22 cellular contexts compared by ENCODE assay signal in the genomic region with DNA sequence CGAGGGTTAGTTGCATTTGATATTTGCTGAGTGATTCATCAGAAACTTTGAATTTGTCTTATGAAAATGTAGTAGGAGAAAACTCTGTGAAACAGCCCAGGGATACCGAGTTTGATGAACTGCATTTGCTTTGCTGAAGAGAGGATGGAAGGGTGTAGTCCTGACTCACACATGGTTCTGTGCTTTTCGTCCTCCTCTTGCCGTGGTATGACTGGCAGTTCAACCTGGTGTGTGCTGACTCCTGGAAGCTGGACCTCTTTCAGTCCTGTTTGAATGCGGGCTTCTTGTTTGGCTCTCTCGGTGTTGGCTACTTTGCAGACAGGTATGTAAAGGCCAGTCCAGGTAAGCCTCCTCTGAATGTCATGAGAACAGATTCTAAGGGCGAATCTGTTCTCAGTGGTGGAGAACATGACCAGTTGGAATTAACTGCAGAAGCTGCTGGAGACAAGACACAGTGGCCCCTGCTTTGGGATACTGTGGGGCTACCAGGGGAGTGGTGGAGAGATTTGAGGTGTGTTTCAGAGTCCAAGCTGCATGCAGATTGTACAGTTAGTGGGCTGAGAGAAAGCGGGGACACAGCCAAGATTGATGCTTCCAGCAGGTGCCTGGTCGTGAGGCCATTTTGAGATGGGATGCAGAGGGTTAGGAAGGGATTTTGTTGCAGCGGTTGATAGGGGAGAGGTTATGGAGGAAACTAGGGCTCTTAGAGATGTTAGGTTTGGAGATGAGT. TPM values are rescaled to one million over a fixed set of nuclear protein-coding genes. Genes with fewer than 3 reads are reported as not detected.
DNase-seq lines count a peak whose midpoint lies in the region; ATAC-seq and TF ChIP-seq lines count a peak whose summit lies in the region.
"Had no signal": no experiment of that assay in that cellular context is flagged by ENCODE, and none has a peak within 500 bp of the region (broad histone marks: within the 10 kb centered on the region; RNA-seq: fewer than 3 reads in every experiment).

No MANE protein-coding gene starts in this region.

- POLR2A ChIA-PET in activated CD4-positive, alpha-beta T cell treated with anti-CD3 and anti-CD28 coated beads for 36 hours (lab: Charles Lee) = no interaction called here
- POLR2A ChIA-PET in activated CD8-positive, alpha-beta T cell treated with anti-CD3 and anti-CD28 coated beads for 36 hours (lab: Charles Lee) = no interaction called here

- peak overlapping the region; percentile 38 for H3K27ac Mint-ChIP-seq in activated CD4-positive, alpha-beta T cell treated with anti-CD3 and anti-CD28 coated beads for 36 hours
- peak overlapping the region; percentile 22 to 84 for H3K27ac Mint-ChIP-seq in stimulated activated naive CD8-positive, alpha-beta T cell treated with anti-CD3 and anti-CD28 coated beads, Interleukin-15, amount 100 ng/mL, for 72 hours
- no peak overlapping the region for H3K27ac Mint-ChIP-seq in activated CD8-positive, alpha-beta T cell treated with anti-CD3 and anti-CD28 coated beads for 36 hours
- H3K27ac Mint-ChIP-seq: IgD-negative memory B cell had no signal

- no peak overlapping the region for H2BK120ac ChIP-seq in neuronal stem cell (ENCODE audit: low read depth, low read length)

- no peak overlapping the region for H2BK12ac ChIP-seq in neuronal stem cell (ENCODE audit: low read length)

- H3K4me1 Mint-ChIP-seq in activated CD4-positive, alpha-beta T cell treated with anti-CD3 and anti-CD28 coated beads for 36 hours = peaks cover 3% of the 10 kb centered on the region
- no peaks in the 10 kb centered on the region for H3K4me1 Mint-ChIP-seq in stimulated activated naive CD8-positive, alpha-beta T cell treated with anti-CD3 and anti-CD28 coated beads, Interleukin-15, amount 100 ng/mL, for 72 hours
- no peaks in the 10 kb centered on the region for H3K4me1 Mint-ChIP-seq in activated CD8-positive, alpha-beta T cell treated with anti-CD3 and anti-CD28 coated beads for 36 hours (ENCODE audit: low read depth)
- H3K4me1 Mint-ChIP-seq: CD4-positive, alpha-beta memory T cell had no signal

- H2AK5ac ChIP-seq in neuronal stem cell (ENCODE audit: low read depth, low read length) = no peak overlapping the region

- peak overlapping the region; percentile 27 for H3K23ac ChIP-seq in neuronal stem cell (ENCODE audit: low read depth, low read length, poor library complexity)

- no peak overlapping the region for H3K18ac ChIP-seq in neuronal stem cell (ENCODE audit: low read length)

- H3K36me3 ChIP-seq in neuronal stem cell (replicated peaks in 1 of 2; ENCODE audit: control insufficient read depth in 2 of 2, insufficient read depth in 2 of 2, low read length in 2 of 2) = no peaks in the 10 kb centered on the region
- H3K36me3 ChIP-seq: HAP-1 had no signal

- no peak overlapping the region for H2BK5ac ChIP-seq in neuronal stem cell (ENCODE audit: low read length)

- no peak overlapping the region for H2BK15ac ChIP-seq in neuronal stem cell (ENCODE audit: low read length)

- H3K14ac ChIP-seq in neuronal stem cell (ENCODE audit: low read length) = no peak overlapping the region

- no peak for DNase-seq in activated CD4-positive, alpha-beta T cell treated with anti-CD3 and anti-CD28 coated beads for 36 hours
- DNase-seq in activated CD4-positive, alpha-beta T cell treated with anti-CD3 and anti-CD28 coated beads, Interleukin-2, amount 50 U/mL, for 4 hours = no peak
- no peak for DNase-seq in stimulated activated naive CD8-positive, alpha-beta T cell treated with anti-CD3 and anti-CD28 coated beads, Interleukin-15, amount 100 ng/mL, for 72 hours
- no peak for DNase-seq in stimulated activated naive CD8-positive, alpha-beta T cell treated with anti-CD3 and anti-CD28 coated beads, Interleukin-15, Interleukin-2, amounts not matched to agents 100 U/mL and 50 U/mL, for 24 hours
- DNase-seq in neuronal stem cell (ENCODE audit: low spot score) = no peak
- DNase-seq in NCI-H524 (lab: John Stamatoyannopoulos, UW) = no peak
- no peak for DNase-seq in nucleus accumbens (lab: John Stamatoyannopoulos, UW)
- no peak for DNase-seq in activated CD8-positive, alpha-beta T cell treated with anti-CD3 and anti-CD28 coated beads for 36 hours
- DNase-seq: CD4-positive, alpha-beta memory T cell; DMS153; GDM1; GM23248; Karpas-422; NCI-H1048; NCI-H1436; NCI-H1930; NCI-H226; NCI-H526; PC-9 had no signal

- H3K4me3 Mint-ChIP-seq in activated CD4-positive, alpha-beta T cell treated with anti-CD3 and anti-CD28 coated beads for 36 hours = no peak overlapping the region
- H3K4me3 Mint-ChIP-seq in stimulated activated naive CD8-positive, alpha-beta T cell treated with anti-CD3 and anti-CD28 coated beads, Interleukin-15, amount 100 ng/mL, for 72 hours = no peak overlapping the region
- H3K4me3 Mint-ChIP-seq in activated CD8-positive, alpha-beta T cell treated with anti-CD3 and anti-CD28 coated beads for 36 hours = no peak overlapping the region
- H3K4me3 Mint-ChIP-seq: CD4-positive, alpha-beta memory T cell had no signal

- H3K4ac ChIP-seq in neuronal stem cell (ENCODE audit: low read length) = no peak overlapping the region

- intact Hi-C loops in activated CD4-positive, alpha-beta T cell treated with anti-CD3 and anti-CD28 coated beads for 36 hours (cut with DNase I, micrococcal nuclease) = no loop called here
- intact Hi-C loops in activated CD8-positive, alpha-beta T cell treated with anti-CD3 and anti-CD28 coated beads for 36 hours (cut with micrococcal nuclease) = no loop called here

- no peaks in the 10 kb centered on the region for H3K9me3 Mint-ChIP-seq in activated CD4-positive, alpha-beta T cell treated with anti-CD3 and anti-CD28 coated beads for 36 hours (ENCODE audit: low read depth)
- H3K9me3 Mint-ChIP-seq in stimulated activated naive CD8-positive, alpha-beta T cell treated with anti-CD3 and anti-CD28 coated beads, Interleukin-15, amount 100 ng/mL, for 72 hours = no peaks in the 10 kb centered on the region
- no peaks in the 10 kb centered on the region for H3K9me3 Mint-ChIP-seq in activated CD8-positive, alpha-beta T cell treated with anti-CD3 and anti-CD28 coated beads for 36 hours
- H3K9me3 Mint-ChIP-seq: CD4-positive, alpha-beta memory T cell; IgD-negative memory B cell had no signal

- H3K27me3 ChIP-seq in neuronal stem cell (ENCODE audit: control insufficient read depth in 3 of 3, insufficient read depth in 3 of 3, low read depth in 1 of 3, low read length in 3 of 3) = no peaks in the 10 kb centered on the region

- peaks cover 0 to 2% of the 10 kb centered on the region in 2 donors for H3K4me1 ChIP-seq in neuronal stem cell (ENCODE audit: control insufficient read depth in 2 of 2, insufficient read depth in 1 of 2, low read depth in 1 of 2, low read length in 2 of 2)
- H3K4me1 ChIP-seq: HAP-1 had no signal

- H3K4me3 ChIP-seq in neuronal stem cell (ENCODE audit: low read length in 2 of 2) = no peak overlapping the region
- H3K4me3 ChIP-seq: GM23248, HAP-1, PC-9 had no signal

- no peak overlapping the region for H3K27ac ChIP-seq in neuronal stem cell (replicated peaks; ENCODE audit: low read length)
- H3K27ac ChIP-seq: GM23248, PC-9, RWPE1 had no signal

- H2AFZ ChIP-seq in neuronal stem cell (ENCODE audit: low read length) = no peak overlapping the region
- H2AFZ ChIP-seq: GM23248, PC-9 had no signal

- H4K8ac ChIP-seq in neuronal stem cell (ENCODE audit: low read depth, low read length) = no peak overlapping the region

- no peaks in the 10 kb centered on the region for H3K79me1 ChIP-seq in neuronal stem cell (ENCODE audit: low read depth, low read length)

- H3K36me3 Mint-ChIP-seq in activated CD4-positive, alpha-beta T cell treated with anti-CD3 and anti-CD28 coated beads for 36 hours (ENCODE audit: low read depth) = no peaks in the 10 kb centered on the region
- H3K36me3 Mint-ChIP-seq in activated CD8-positive, alpha-beta T cell treated with anti-CD3 and anti-CD28 coated beads for 36 hours (ENCODE audit: low read depth) = no peaks in the 10 kb centered on the region
- H3K36me3 Mint-ChIP-seq: CD4-positive, alpha-beta memory T cell had no signal

- H4K91ac ChIP-seq in neuronal stem cell (ENCODE audit: low read depth, low read length, poor library complexity) = no peak overlapping the region

- no peaks in the 10 kb centered on the region for H3K9me3 ChIP-seq in neuronal stem cell (replicated peaks in 1 of 2; ENCODE audit: control insufficient read depth in 2 of 2, insufficient read depth in 1 of 2, low read depth in 1 of 2, low read length in 2 of 2)
- H3K9me3 ChIP-seq: HAP-1 had no signal

- TF ChIP-seq CTCF in activated CD8-positive, alpha-beta T cell treated with anti-CD3 and anti-CD28 coated beads for 36 hours (IDR thresholded peaks at IDR 0.05) = no peak

- ATAC-seq in activated CD4-positive, alpha-beta T cell treated with anti-CD3 and anti-CD28 coated beads for 36 hours = peak; percentile 47
- no peak for ATAC-seq in stimulated activated naive CD8-positive, alpha-beta T cell treated with anti-CD3 and anti-CD28 coated beads, Interleukin-15, amount 100 ng/mL, for 72 hours
- no peak for ATAC-seq in stimulated activated naive CD8-positive, alpha-beta T cell treated with anti-CD3 and anti-CD28 coated beads, Interleukin-15, Interleukin-2, amounts not matched to agents 100 U/mL and 50 U/mL, for 24 hours
- ATAC-seq in activated CD8-positive, alpha-beta T cell treated with anti-CD3 and anti-CD28 coated beads for 36 hours = no peak

- CTCF ChIA-PET in activated CD4-positive, alpha-beta T cell treated with anti-CD3 and anti-CD28 coated beads for 36 hours (lab: Charles Lee) = no interaction called here
- CTCF ChIA-PET in activated CD8-positive, alpha-beta T cell treated with anti-CD3 and anti-CD28 coated beads for 36 hours (lab: Charles Lee) = no interaction called here

- no peaks in the 10 kb centered on the region for H3K27me3 Mint-ChIP-seq in activated CD4-positive, alpha-beta T cell treated with anti-CD3 and anti-CD28 coated beads for 36 hours
- no peaks in the 10 kb centered on the region for H3K27me3 Mint-ChIP-seq in stimulated activated naive CD8-positive, alpha-beta T cell treated with anti-CD3 and anti-CD28 coated beads, Interleukin-15, amount 100 ng/mL, for 72 hours
- H3K27me3 Mint-ChIP-seq in activated CD8-positive, alpha-beta T cell treated with anti-CD3 and anti-CD28 coated beads for 36 hours = no peaks in the 10 kb centered on the region
- H3K27me3 Mint-ChIP-seq: CD4-positive, alpha-beta memory T cell had no signal

- H3K4me2 ChIP-seq in neuronal stem cell (ENCODE audit: insufficient read depth, low read length, poor library complexity, severe bottlenecking) = no peak overlapping the region
- H3K4me2 ChIP-seq: PC-9 had no signal

- no CpG with 5 or more reads among the region's 10 CpGs for WGBS in neuronal stem cell (ENCODE audit: extremely low coverage in 2 of 2, insufficient read length in 2 of 2, insufficient replicate concordance in 1 of 2), 2 donors

- H3K9ac ChIP-seq in neuronal stem cell (ENCODE audit: low read depth, low read length, poor library complexity) = no peak overlapping the region
- H3K9ac ChIP-seq: GM23248 had no signal

RNA-seq across cellular contexts. Expression of gene SLC22A1, which starts 8.4 kb away (rescaled TPM):
- total RNA-seq in activated CD4-positive, alpha-beta T cell treated with anti-CD3 and anti-CD28 coated beads for 36 hours = 1 to 10 TPM in 1 of 2 experiments, under 1 TPM in 1; 0.78 to 1.2 TPM
- 0.28 TPM for polyA plus RNA-seq in neuronal stem cell (2013, experiment 1 of 2)
- polyA plus RNA-seq in neuronal stem cell (2013, experiment 2 of 2) = 0.21 TPM
- total RNA-seq in activated CD8-positive, alpha-beta T cell treated with anti-CD3 and anti-CD28 coated beads for 36 hours = 1 to 10 TPM in 1 of 2 experiments, under 1 TPM in 1; 0.31 to 1.1 TPM
- total RNA-seq: GM23248, PC-9 had no signal
- polyA plus RNA-seq: GM23248 had no signal
